In the genomic region with DNA sequence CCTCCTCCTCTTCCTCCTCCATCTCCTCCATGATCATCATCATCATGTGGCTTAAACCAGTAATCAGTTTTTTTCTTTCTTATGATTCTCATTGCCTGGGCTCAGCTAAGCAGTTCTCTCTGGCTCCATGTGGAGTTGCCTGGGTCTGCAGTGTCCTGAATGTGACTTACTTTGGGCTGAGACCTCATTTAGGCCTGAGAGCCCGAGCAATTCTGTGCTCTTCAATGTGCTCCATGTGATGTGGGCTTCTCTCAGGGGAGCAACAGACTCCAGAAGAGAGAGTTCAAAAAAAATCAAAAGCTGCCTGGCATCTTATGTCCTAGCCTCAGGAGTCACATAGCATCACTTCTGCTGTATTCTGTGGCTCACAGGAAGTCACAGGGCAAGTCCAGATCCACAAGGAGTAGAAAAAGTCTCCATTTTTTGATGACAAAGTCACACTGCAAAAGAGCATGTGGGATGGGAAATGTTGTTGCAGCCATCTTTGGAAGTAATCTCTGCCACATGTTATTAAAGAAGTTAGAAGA, we compare ENCODE assay signal across 22 cellular contexts.
"Had no signal": no experiment of that assay in that cellular context is flagged by ENCODE, and none has a peak within 500 bp of the region (broad histone marks: within the 10 kb centered on the region; RNA-seq: fewer than 3 reads in every experiment).

No MANE protein-coding gene starts in this region.

- DNase-seq: activated CD4-positive, alpha-beta T cell treated with anti-CD3 and anti-CD28 coated beads, Interleukin-2, amount 50 U/mL, for 1 hour; activated CD4-positive, CD25-positive, alpha-beta regulatory T cell treated with anti-CD3 and anti-CD28 coated beads, Interleukin-2, amount 50 U/mL, for 72 hours; activated CD8-positive, alpha-beta T cell treated with anti-CD3 and anti-CD28 coated beads, Interleukin-2, amount 10 ng/mL, durations not matched to agents 7 days and 5 days; activated T-cell treated with anti-CD3 and anti-CD28 coated beads, Interleukin-2, amount 50 U/mL, for 24 hours; effector memory CD4-positive, alpha-beta T cell; hippocampal formation; kidney glomerular epithelial cell; left ventricle myocardium inferior; midbrain; natural killer cell; occipital lobe; posterior cingulate gyrus; right lobe of liver; stimulated activated CD4-positive, alpha-beta T cell treated with anti-CD3 and anti-CD28 coated beads, Interleukin-1b, Interleukin-23, amount 100 ng/mL, for 48 hours; tibial artery had no signal

- H3K27me3 Mint-ChIP-seq: activated T-cell treated with anti-CD3 and anti-CD28 coated beads, Interleukin-2, amount 50 U/mL, for 24 hours; activated T-helper 17 cell treated with anti-CD3 and anti-CD28 coated beads, Interleukin-2, amount 50 U/mL, for 72 hours; central memory CD8-positive, alpha-beta T cell; stimulated activated naive CD8-positive, alpha-beta T cell treated with anti-CD3 and anti-CD28 coated beads, Interleukin-15, Interleukin-2, amounts not matched to agents 100 ng/mL and 50 ng/mL, for 24 hours had no signal

- H3K9me3 ChIP-seq: breast epithelium, left ventricle myocardium inferior, right lobe of liver, tibial artery had no signal

- ATAC-seq: activated CD8-positive, alpha-beta T cell treated with anti-CD3 and anti-CD28 coated beads, Interleukin-2, amount 10 ng/mL, durations not matched to agents 7 days and 5 days; activated naive CD4-positive, alpha-beta T cell treated with anti-CD3 and anti-CD28 coated beads, Interleukin-2, amount 50 U/mL, for 72 hours; activated T-helper 17 cell treated with anti-CD3 and anti-CD28 coated beads, Interleukin-2, amount 50 U/mL, for 72 hours; natural killer cell; right lobe of liver had no signal

- H3K36me3 ChIP-seq: breast epithelium, left ventricle myocardium inferior, right lobe of liver, tibial artery had no signal

- H3K27me3 ChIP-seq: breast epithelium, right lobe of liver, tibial artery had no signal

- H3K27ac Mint-ChIP-seq: activated CD8-positive, alpha-beta T cell treated with anti-CD3 and anti-CD28 coated beads, Interleukin-2, amount 10 ng/mL, durations not matched to agents 7 days and 5 days; activated naive CD4-positive, alpha-beta T cell treated with anti-CD3 and anti-CD28 coated beads, Interleukin-2, amount 50 U/mL, for 72 hours; activated T-cell treated with anti-CD3 and anti-CD28 coated beads, Interleukin-2, amount 50 U/mL, for 24 hours; activated T-helper 17 cell treated with anti-CD3 and anti-CD28 coated beads, Interleukin-2, amount 50 U/mL, for 72 hours; natural killer cell; stimulated activated naive CD8-positive, alpha-beta T cell treated with anti-CD3 and anti-CD28 coated beads, Interleukin-15, Interleukin-2, amounts not matched to agents 100 ng/mL and 50 ng/mL, for 24 hours; T-helper 2 cell treated with Interferon-gamma antibody and Interleukin-4, amounts not matched to agents 5 μg/mL and 100 μg/mL, for 36 hours had no signal

- H3K4me1 ChIP-seq: breast epithelium, tibial artery had no signal

- H3K4me1 Mint-ChIP-seq: activated T-helper 17 cell treated with anti-CD3 and anti-CD28 coated beads, Interleukin-2, amount 50 U/mL, for 72 hours; central memory CD8-positive, alpha-beta T cell; natural killer cell had no signal

- H3K36me3 Mint-ChIP-seq: activated naive CD4-positive, alpha-beta T cell treated with anti-CD3 and anti-CD28 coated beads, Interleukin-2, amount 50 U/mL, for 72 hours; natural killer cell had no signal

- H3K9me3 Mint-ChIP-seq: activated naive CD4-positive, alpha-beta T cell treated with anti-CD3 and anti-CD28 coated beads, Interleukin-2, amount 50 U/mL, for 72 hours; activated T-cell treated with anti-CD3 and anti-CD28 coated beads, Interleukin-2, amount 50 U/mL, for 24 hours; activated T-helper 17 cell treated with anti-CD3 and anti-CD28 coated beads, Interleukin-2, amount 50 U/mL, for 72 hours; stimulated activated naive CD8-positive, alpha-beta T cell treated with anti-CD3 and anti-CD28 coated beads, Interleukin-15, Interleukin-2, amounts not matched to agents 100 ng/mL and 50 ng/mL, for 24 hours; T-helper 2 cell treated with Interferon-gamma antibody and Interleukin-4, amounts not matched to agents 5 μg/mL and 100 μg/mL, for 36 hours had no signal

- H3K4me3 ChIP-seq: breast epithelium, left ventricle myocardium inferior, right lobe of liver, skin epidermis, tibial artery had no signal

- H3K4me3 Mint-ChIP-seq: activated CD8-positive, alpha-beta T cell treated with anti-CD3 and anti-CD28 coated beads, Interleukin-2, amount 10 ng/mL, durations not matched to agents 7 days and 5 days; activated T-cell treated with anti-CD3 and anti-CD28 coated beads, Interleukin-2, amount 50 U/mL, for 24 hours; activated T-helper 17 cell treated with anti-CD3 and anti-CD28 coated beads, Interleukin-2, amount 50 U/mL, for 72 hours; central memory CD8-positive, alpha-beta T cell; natural killer cell; stimulated activated naive CD8-positive, alpha-beta T cell treated with anti-CD3 and anti-CD28 coated beads, Interleukin-15, Interleukin-2, amounts not matched to agents 100 ng/mL and 50 ng/mL, for 24 hours; T-helper 2 cell treated with Interferon-gamma antibody and Interleukin-4, amounts not matched to agents 5 μg/mL and 100 μg/mL, for 36 hours had no signal
